In genomic region chrX:152813211-152813610, GRCh38 we compare ENCODE assay signal across 31 cellular contexts. TPM values are rescaled to one million over a fixed set of nuclear protein-coding genes. Genes with fewer than 3 reads are reported as not detected.
"Had no signal": no experiment of that assay in that cellular context is flagged by ENCODE, and none has a peak within 500 bp of the region (broad histone marks: within the 10 kb centered on the region; RNA-seq: fewer than 3 reads in every experiment).

No MANE protein-coding gene starts in this region.

- H3K9me3 Mint-ChIP-seq: activated B cell treated with CpG ODN at 0.5 μM for 24 hours; activated naive CD4-positive, alpha-beta T cell treated with anti-CD3 and anti-CD28 coated beads, Interleukin-2, amount 50 U/mL, for 24 hours; activated T-cell treated with anti-CD3 and anti-CD28 coated beads, Interleukin-2, amount 50 U/mL, for 4 hours; dendritic cell treated with granulocyte-macrophage colony-stimulating factor and Interleukin-4, amounts not matched to agents 40 ng/mL and 50 ng/mL, for 4 days; neural crest cell; stimulated activated memory B cell treated with anti-CD40 and anti-IgM and Interleukin-4, amounts not matched to agents 10 μg/mL and 1 μg/mL and 100 μg/mL, for 72 hours had no signal

- H3K36me3 ChIP-seq: brain microvascular endothelial cell, right lobe of liver, stomach, uterus had no signal

- H3K27me3 ChIP-seq: brain microvascular endothelial cell, right lobe of liver, uterus had no signal

- H3K27ac ChIP-seq: brain microvascular endothelial cell, right lobe of liver, skin epidermis, stomach, uterus had no signal

- H3K4me3 Mint-ChIP-seq: activated B cell treated with CpG ODN at 0.5 μM for 24 hours; activated CD4-positive, alpha-beta T cell treated with anti-CD3 and anti-CD28 coated beads for 36 hours; activated naive CD4-positive, alpha-beta T cell treated with anti-CD3 and anti-CD28 coated beads, Interleukin-2, amount 50 U/mL, for 24 hours; activated T-cell treated with anti-CD3 and anti-CD28 coated beads, Interleukin-2, amount 50 U/mL, for 4 hours; dendritic cell treated with granulocyte-macrophage colony-stimulating factor and Interleukin-4, amounts not matched to agents 40 ng/mL and 50 ng/mL, for 4 days; neural crest cell; stimulated activated memory B cell treated with anti-CD40 and anti-IgM and Interleukin-4, amounts not matched to agents 10 μg/mL and 1 μg/mL and 100 μg/mL, for 72 hours had no signal

- H3K4me1 ChIP-seq: right lobe of liver, stomach, uterus had no signal

- H3K36me3 Mint-ChIP-seq: activated naive CD4-positive, alpha-beta T cell treated with anti-CD3 and anti-CD28 coated beads, Interleukin-2, amount 50 U/mL, for 24 hours; stimulated activated memory B cell treated with anti-CD40 and anti-IgM and Interleukin-4, amounts not matched to agents 10 μg/mL and 1 μg/mL and 100 μg/mL, for 72 hours had no signal

- DNase-seq: activated B cell treated with CpG ODN at 0.5 μM for 24 hours; activated CD4-positive, alpha-beta T cell treated with anti-CD3 and anti-CD28 coated beads for 36 hours; activated CD4-positive, alpha-beta T cell treated with anti-CD3 and anti-CD28 coated beads, Interleukin-2, amount 50 U/mL, for 4 hours; activated CD8-positive, alpha-beta memory T cell treated with anti-CD3 and anti-CD28 coated beads for 24 hours; activated CD8-positive, alpha-beta memory T cell treated with anti-CD3 and anti-CD28 coated beads, Interleukin-2, amount 50 U/mL, for 4 hours; activated effector memory CD4-positive, alpha-beta T cell treated with Interleukin-2 at 50 U/mL for 16 hours; activated T-cell treated with anti-CD3 and anti-CD28 coated beads, Interleukin-2, amount 50 U/mL, for 4 hours; aorta; brain microvascular endothelial cell; caudate nucleus; effector CD8-positive, alpha-beta T cell; erythroblast; foreskin melanocyte; hypothalamus; mesenchymal stem cell; occipital lobe; posterior cingulate gyrus; right lobe of liver; stimulated activated CD4-positive, alpha-beta T cell treated with anti-CD3 and anti-CD28 coated beads, Interleukin-15, amount 100 ng/mL, for 24 hours; stomach; trophoblast cell; uterus had no signal

- H3K27me3 Mint-ChIP-seq: dendritic cell treated with granulocyte-macrophage colony-stimulating factor and Interleukin-4, amounts not matched to agents 40 ng/mL and 50 ng/mL, for 4 days; stimulated activated memory B cell treated with anti-CD40 and anti-IgM and Interleukin-4, amounts not matched to agents 10 μg/mL and 1 μg/mL and 100 μg/mL, for 72 hours had no signal

- H3K4me1 Mint-ChIP-seq: activated CD4-positive, alpha-beta T cell treated with anti-CD3 and anti-CD28 coated beads for 36 hours; stimulated activated memory B cell treated with anti-CD40 and anti-IgM and Interleukin-4, amounts not matched to agents 10 μg/mL and 1 μg/mL and 100 μg/mL, for 72 hours had no signal

- H3K9me3 ChIP-seq: right lobe of liver, stomach, uterus had no signal

- ATAC-seq: activated CD4-positive, alpha-beta T cell treated with anti-CD3 and anti-CD28 coated beads for 36 hours; activated T-cell treated with anti-CD3 and anti-CD28 coated beads, Interleukin-2, amount 50 U/mL, for 4 hours; stimulated activated memory B cell treated with anti-CD40 and anti-IgM and Interleukin-4, amounts not matched to agents 10 μg/mL and 1 μg/mL and 100 μg/mL, for 72 hours had no signal

- H3K27ac Mint-ChIP-seq: activated B cell treated with CpG ODN at 0.5 μM for 24 hours; activated CD4-positive, alpha-beta T cell treated with anti-CD3 and anti-CD28 coated beads for 36 hours; activated naive CD4-positive, alpha-beta T cell treated with anti-CD3 and anti-CD28 coated beads, Interleukin-2, amount 50 U/mL, for 24 hours; dendritic cell treated with granulocyte-macrophage colony-stimulating factor and Interleukin-4, amounts not matched to agents 40 ng/mL and 50 ng/mL, for 4 days; stimulated activated memory B cell treated with anti-CD40 and anti-IgM and Interleukin-4, amounts not matched to agents 10 μg/mL and 1 μg/mL and 100 μg/mL, for 72 hours had no signal

- H3K4me3 ChIP-seq: right lobe of liver, skin epidermis, stomach, uterus had no signal

RNA-seq across cellular contexts. Expression of gene MAGEA6, which starts 43.7 kb away (rescaled TPM):
- total RNA-seq: activated B cell treated with CpG ODN at 0.5 μM for 24 hours; activated CD4-positive, alpha-beta T cell treated with anti-CD3 and anti-CD28 coated beads for 36 hours; activated T-cell treated with anti-CD3 and anti-CD28 coated beads, Interleukin-2, amount 50 U/mL, for 4 hours; aorta; lower leg skin; mononuclear cell; neural crest cell; occipital lobe; right lobe of liver; stomach; T-helper 1 cell treated with Interleukin-12 subunit alpha and Interleukin-12 subunit beta and Interleukin-4 antibody, amounts not matched to agents 30 ng/mL and 1 ng/mL, for 36 hours; temporal lobe had no signal
- polyA plus RNA-seq: aorta, stomach had no signal

RNA-seq across cellular contexts. Expression of gene CSAG3, which starts 54.2 kb away (rescaled TPM):
- total RNA-seq: activated B cell treated with CpG ODN at 0.5 μM for 24 hours; activated T-cell treated with anti-CD3 and anti-CD28 coated beads, Interleukin-2, amount 50 U/mL, for 4 hours; aorta; lower leg skin; mononuclear cell; neural crest cell; occipital lobe; right lobe of liver; stomach; temporal lobe; uterus had no signal
- polyA plus RNA-seq: aorta, stomach had no signal

RNA-seq across cellular contexts. Expression of gene MAGEA2, which starts 59.6 kb away (rescaled TPM):
- total RNA-seq: activated B cell treated with CpG ODN at 0.5 μM for 24 hours; activated CD4-positive, alpha-beta T cell treated with anti-CD3 and anti-CD28 coated beads for 36 hours; activated T-cell treated with anti-CD3 and anti-CD28 coated beads, Interleukin-2, amount 50 U/mL, for 4 hours; aorta; lower leg skin; mononuclear cell; neural crest cell; occipital lobe; right lobe of liver; stomach; T-helper 1 cell treated with Interleukin-12 subunit alpha and Interleukin-12 subunit beta and Interleukin-4 antibody, amounts not matched to agents 30 ng/mL and 1 ng/mL, for 36 hours; temporal lobe; uterus had no signal
- polyA plus RNA-seq: aorta, stomach had no signal
